Comparison of ENCODE assay signal across 9 cellular contexts in genomic region chr1:231757101-231757404, GRCh38.
DNase-seq lines count a peak whose midpoint lies in the region; ATAC-seq, FAIRE-seq and TF ChIP-seq lines count a peak whose summit lies in the region.
"Had no signal": no experiment of that assay in that cellular context is flagged by ENCODE, and none has a peak within 500 bp of the region (broad histone marks: within the 10 kb centered on the region; RNA-seq: fewer than 3 reads in every experiment).

No MANE protein-coding gene starts in this region.

- H3K27ac ChIP-seq in CD8-positive, alpha-beta T cell (ENCODE audit: low read depth, low read length) = no peak overlapping the region
- no peak overlapping the region for H3K27ac ChIP-seq in K562 (ENCODE audit: extremely low read depth, low read depth, low read length)
- no peak overlapping the region for H3K27ac ChIP-seq in CD4-positive, alpha-beta memory T cell (ENCODE audit: low read depth, low read length)
- H3K27ac ChIP-seq in WERI-Rb-1 = no peak overlapping the region
- H3K27ac ChIP-seq: skin epidermis had no signal

- WGBS in K562 (ENCODE audit: insufficient coverage, low coverage, missing lambda C conversion rate) = 0% methylated on average over 2 of the region's 2 CpGs

- H4K20me1 ChIP-seq in K562 (replicated peaks; ENCODE audit: control insufficient read depth, insufficient read depth, low read length) = no peaks in the 10 kb centered on the region

- H3K4me3 ChIP-seq in CD8-positive, alpha-beta T cell (ENCODE audit: low read depth, low read length) = no peak overlapping the region
- H3K4me3 ChIP-seq in K562 (no peak overlapping the region), WERI-Rb-1 (ENCODE audit: low read depth, low read length) (no peak overlapping the region)
- H3K4me3 ChIP-seq in CD4-positive, alpha-beta memory T cell (ENCODE audit: low read length in 2 of 2) = no peak overlapping the region
- H3K4me3 ChIP-seq: skin epidermis had no signal

- H3K27ac Mint-ChIP-seq in CD8-positive, alpha-beta T cell = no peak overlapping the region
- no peak overlapping the region for H3K27ac Mint-ChIP-seq in CD4-positive, alpha-beta memory T cell

- H3K9me3 Mint-ChIP-seq in CD8-positive, alpha-beta T cell = peaks cover 12% of the 10 kb centered on the region
- H3K9me3 Mint-ChIP-seq in CD4-positive, alpha-beta memory T cell = peaks cover 0 to 23% (median 16%) of the 10 kb centered on the region in 8 donors

- intact Hi-C loops in CD8-positive, alpha-beta T cell (cut with DNase I, micrococcal nuclease) = loop anchor here (5.0 kb wide), 1 partner anchor 870 kb away; no protein-coding TSS in a partner anchor
- intact Hi-C loops in K562 (cut with micrococcal nuclease) = loop anchor here (1.0 kb wide), 2 partner anchors 49 to 1484 kb away; no protein-coding TSS in a partner anchor
- intact Hi-C loops in CD4-positive, alpha-beta memory T cell (cut with micrococcal nuclease) = loop anchor here (2.0 to 5.0 kb wide), 2 partner anchors 400 to 870 kb away; no protein-coding TSS in a partner anchor

- no peaks in the 10 kb centered on the region for H3K9me1 ChIP-seq in K562 (ENCODE audit: control insufficient read depth, insufficient read depth, low read length)

- in situ Hi-C loops in K562 (cut with MboI) = loop anchor here (5.0 kb wide), 1 partner anchor 50 kb away; no protein-coding TSS in a partner anchor

- H3K27me3 Mint-ChIP-seq in CD8-positive, alpha-beta T cell (ENCODE audit: low read depth) = no peaks in the 10 kb centered on the region
- no peaks in the 10 kb centered on the region for H3K27me3 Mint-ChIP-seq in CD4-positive, alpha-beta memory T cell

- peak overlapping the region; percentile 9 for H3K4me3 Mint-ChIP-seq in CD8-positive, alpha-beta T cell
- no peak overlapping the region for H3K4me3 Mint-ChIP-seq in CD4-positive, alpha-beta memory T cell

- no peak for FAIRE-seq in K562 (lab: Jason Lieb, UNC)

- H3K79me2 ChIP-seq in K562 (ENCODE audit: control insufficient read depth, insufficient read depth, low read length) = no peaks in the 10 kb centered on the region

- no peak for TF ChIP-seq POLR2A in K562 (conservative IDR thresholded peaks at IDR 0.05)

- no TSS peak for BruUV-seq in K562 (replicated peaks; lab: Mats Ljungman, UMichigan)

- no peak for TF ChIP-seq EP300 in K562 (IDR thresholded peaks at IDR 0.05; ENCODE audit: low read length)

- no peaks in the 10 kb centered on the region for H3K9me3 ChIP-seq in CD8-positive, alpha-beta T cell (ENCODE audit: low read length)
- H3K9me3 ChIP-seq in K562 (replicated peaks; ENCODE audit: control insufficient read depth, insufficient read depth, low read depth, low read length) (no peaks in the 10 kb centered on the region), WERI-Rb-1 (ENCODE audit: severe bottlenecking) (peaks cover 8% of the 10 kb centered on the region)
- no peaks in the 10 kb centered on the region for H3K9me3 ChIP-seq in CD4-positive, alpha-beta memory T cell (ENCODE audit: control insufficient read depth in 1 of 2, low read length in 2 of 2)

- CTCF ChIA-PET in CD8-positive, alpha-beta T cell (lab: Charles Lee) = interaction anchor here (0.7 to 3.2 kb wide), 26 partner anchors 9 to 1140 kb away, joined by 3 to 39 read pairs (median 3); no protein-coding TSS in a partner anchor
- CTCF ChIA-PET in K562 (lab: Yijun Ruan, JAX; ENCODE audit: low intra/inter-chr PET ratio) = interaction anchor here (1.1 to 1.2 kb wide), 3 partner anchors 50 to 1484 kb away, joined by 4 to 6 read pairs (median 4); no protein-coding TSS in a partner anchor
- CTCF ChIA-PET in CD4-positive, alpha-beta memory T cell (lab: Charles Lee; ENCODE audit: partially characterized antibody) = interaction anchor here (0.8 to 3.1 kb wide), 33 partner anchors 10 to 1415 kb away, joined by 3 to 47 read pairs (median 4); partner anchors contain the start of genes DISC1, EXOC8 and SPRTN

- no peak overlapping the region for H3K9ac ChIP-seq in K562 (ENCODE audit: insufficient read depth in 1 of 2, low read depth in 2 of 2, low read length in 2 of 2)

- peak; percentile 64 for TF ChIP-seq CTCF in CD8-positive, alpha-beta T cell (IDR thresholded peaks at IDR 0.05)
- no peak for TF ChIP-seq CTCF in K562 (IDR thresholded peaks at IDR 0.05 in 2 of 3, conservative IDR thresholded peaks at IDR 0.05 in 1 of 3; ENCODE audit: insufficient read depth in 2 of 3, low read depth in 1 of 3, low read length in 3 of 3)
- TF ChIP-seq CTCF in WERI-Rb-1 (IDR thresholded peaks at IDR 0.05; ENCODE audit: low read depth, low read length) = no peak

- H3K36me3 ChIP-seq in CD8-positive, alpha-beta T cell (ENCODE audit: insufficient read depth, low read length) = no peaks in the 10 kb centered on the region
- no peaks in the 10 kb centered on the region for H3K36me3 ChIP-seq in K562 (ENCODE audit: control insufficient read depth, insufficient read depth, low read length)
- no peaks in the 10 kb centered on the region for H3K36me3 ChIP-seq in CD4-positive, alpha-beta memory T cell (ENCODE audit: insufficient read depth, low read length)
- H3K36me3 ChIP-seq in WERI-Rb-1 = no peaks in the 10 kb centered on the region

- no peaks in the 10 kb centered on the region for H3K27me3 ChIP-seq in CD8-positive, alpha-beta T cell (ENCODE audit: insufficient read depth, low read length)
- H3K27me3 ChIP-seq in K562 (ENCODE audit: control insufficient read depth in 2 of 2, insufficient read depth in 2 of 2, low read length in 2 of 2) = peaks cover 2 to 5% of the 10 kb centered on the region in 2 experiments; a peak in 2 of 5 replicates
- no peaks in the 10 kb centered on the region for H3K27me3 ChIP-seq in CD4-positive, alpha-beta memory T cell (ENCODE audit: insufficient read depth, low read length)
- peaks cover 28% of the 10 kb centered on the region for H3K27me3 ChIP-seq in WERI-Rb-1 (ENCODE audit: insufficient read depth, low read depth, severe bottlenecking)

- no peaks in the 10 kb centered on the region for H3K4me1 Mint-ChIP-seq in CD8-positive, alpha-beta T cell (ENCODE audit: low read depth)
- peaks cover 0 to 4% (median 0%) of the 10 kb centered on the region in 4 donors for H3K4me1 Mint-ChIP-seq in CD4-positive, alpha-beta memory T cell

- POLR2A ChIA-PET in CD8-positive, alpha-beta T cell (lab: Charles Lee) = no interaction called here
- POLR2A ChIA-PET in K562 (lab: Yijun Ruan, JAX) = interaction anchor here (0.7 to 1.6 kb wide), 3 partner anchors 10 to 25 kb away, joined by 3 to 7 read pairs (median 4); no protein-coding TSS in a partner anchor
- POLR2A ChIA-PET in CD4-positive, alpha-beta memory T cell (lab: Charles Lee; ENCODE audit: partially characterized antibody) = no interaction called here

- H3K4me2 ChIP-seq in K562 (ENCODE audit: insufficient read depth, low read length) = no peak overlapping the region

- no peak for DNase-seq in CD8-positive, alpha-beta T cell
- DNase-seq in K562 (ENCODE audit: extremely low read depth in 1 of 4, low spot score in 3 of 4) = no peak
- no peak for DNase-seq in stimulated activated naive CD4-positive, alpha-beta T cell treated with Interleukin-2 at 50 U/mL for 16 hours (lab: John Stamatoyannopoulos, UW)
- no peak for DNase-seq in CD4-positive, alpha-beta memory T cell
- no peak for DNase-seq in stimulated activated CD4-positive, alpha-beta T cell treated with anti-CD3 and anti-CD28 coated beads, Interleukin-12 subunit alpha, Interleukin-12 subunit beta, amount 100 ng/mL, for 4 hours
- no peak for DNase-seq in WERI-Rb-1

- TF ChIP-seq RAD21 in K562 (CRISPR knock-in tag; conservative IDR thresholded peaks at IDR 0.05 in 1 of 2, IDR thresholded peaks at IDR 0.05 in 1 of 2) = no peak; a peak in 1 of 4 replicates

- H3K36me3 Mint-ChIP-seq in CD8-positive, alpha-beta T cell = peaks cover 56% of the 10 kb centered on the region
- H3K36me3 Mint-ChIP-seq in CD4-positive, alpha-beta memory T cell = peaks cover 45 to 57% of the 10 kb centered on the region in 2 donors

- H2AFZ ChIP-seq in K562 (ENCODE audit: low read depth, low read length) = no peak overlapping the region

- no peak for ATAC-seq in CD8-positive, alpha-beta T cell
- peak; percentile 31 for ATAC-seq in GM21447 (IDR thresholded peaks at IDR 0.05; ENCODE audit: unreplicated experiment)
- ATAC-seq in HG03432 (IDR thresholded peaks at IDR 0.05; ENCODE audit: unreplicated experiment) = peak; percentile 58
- ATAC-seq in K562 = peak; percentile 74

- no peaks in the 10 kb centered on the region for H3K4me1 ChIP-seq in CD8-positive, alpha-beta T cell (ENCODE audit: insufficient read depth, low read length)
- H3K4me1 ChIP-seq in K562 (replicated peaks in 1 of 2; ENCODE audit: control insufficient read depth in 2 of 2, insufficient read depth in 2 of 2, low read length in 2 of 2) = no peaks in the 10 kb centered on the region
- H3K4me1 ChIP-seq in CD4-positive, alpha-beta memory T cell (ENCODE audit: insufficient read depth, low read length) = no peaks in the 10 kb centered on the region

TF ChIP-seq in K562, 482 proteins besides CTCF, POLR2A, EP300 and RAD21 (continues in another document):
- TF ChIP-seq CEBPG (CRISPR knock-in tag; IDR thresholded peaks at IDR 0.05) = no peak
- TF ChIP-seq CEBPG (tag; conservative IDR thresholded peaks at IDR 0.05 in 1 of 2, IDR thresholded peaks at IDR 0.05 in 1 of 2) = peak in 1 of 2 experiments; percentile 47; a peak in 1 of 4 replicates
